Comparison of ENCODE assay signal across 1 cellular context in the genomic region with DNA sequence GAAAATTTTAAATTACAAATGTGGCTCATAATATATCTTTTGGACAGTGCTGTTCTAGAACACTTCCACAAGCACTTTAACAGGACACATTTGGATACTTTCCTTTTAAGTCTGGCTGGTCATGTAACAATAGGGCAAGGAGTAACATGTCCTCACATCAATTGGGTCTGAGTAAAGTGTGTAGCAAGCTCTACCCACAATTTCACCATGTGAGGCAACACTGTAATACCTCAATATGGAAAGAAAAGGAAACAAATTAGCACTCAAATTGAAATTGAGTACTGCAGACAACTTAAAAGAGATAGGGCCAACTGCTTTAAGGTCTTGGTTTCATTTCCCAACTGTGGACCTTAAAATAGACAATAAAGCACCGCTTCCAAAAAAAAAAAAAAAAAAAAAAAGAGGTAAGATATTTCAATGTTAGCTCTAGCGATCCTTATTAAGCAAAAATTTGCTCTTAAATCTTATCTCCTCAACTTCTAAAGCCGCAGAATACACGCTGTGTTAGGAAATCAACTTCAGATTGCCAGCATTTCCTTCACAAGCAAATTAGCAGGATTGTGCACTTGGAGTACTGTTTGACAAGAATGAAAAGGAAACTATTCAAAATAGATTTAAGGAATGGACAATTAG.
TF ChIP-seq lines count a peak whose summit lies in the region.

No MANE protein-coding gene starts in this region.

TF ChIP-seq in GM12878, 131 proteins besides CTCF, POLR2A, EP300 and RAD21 (continued from another document):
- TF ChIP-seq NR2C1 (IDR thresholded peaks at IDR 0.05), result no peak
- TF ChIP-seq ETV6 (conservative IDR thresholded peaks at IDR 0.05 in 1 of 2, IDR thresholded peaks at IDR 0.05 in 1 of 2; ENCODE audit: borderline replicate concordance in 1 of 2, low read depth in 1 of 2), result peak in 1 of 2 experiments; percentile 20; a peak in 1 of 4 replicates
- no peak for TF ChIP-seq RFX5 (IDR thresholded peaks at IDR 0.05; ENCODE audit: low read depth, low read length)
- no peak for TF ChIP-seq YBX1 (IDR thresholded peaks at IDR 0.05)
- no peak for TF ChIP-seq WRNIP1 (IDR thresholded peaks at IDR 0.05; ENCODE audit: borderline replicate concordance, low read depth, low read length)
- no peak for TF ChIP-seq RELA (IDR thresholded peaks at IDR 0.05; ENCODE audit: borderline replicate concordance, partially characterized antibody)
- TF ChIP-seq ZZZ3 (IDR thresholded peaks at IDR 0.05; ENCODE audit: control insufficient read depth, insufficient read length, low read depth), result no peak
- TF ChIP-seq MEF2A (IDR thresholded peaks at IDR 0.05; ENCODE audit: insufficient read depth, low read depth, low read length), result 0 out of 2 replicates have a peak, but pooled peaks have one; percentile 44
- TF ChIP-seq, protein P1, sequence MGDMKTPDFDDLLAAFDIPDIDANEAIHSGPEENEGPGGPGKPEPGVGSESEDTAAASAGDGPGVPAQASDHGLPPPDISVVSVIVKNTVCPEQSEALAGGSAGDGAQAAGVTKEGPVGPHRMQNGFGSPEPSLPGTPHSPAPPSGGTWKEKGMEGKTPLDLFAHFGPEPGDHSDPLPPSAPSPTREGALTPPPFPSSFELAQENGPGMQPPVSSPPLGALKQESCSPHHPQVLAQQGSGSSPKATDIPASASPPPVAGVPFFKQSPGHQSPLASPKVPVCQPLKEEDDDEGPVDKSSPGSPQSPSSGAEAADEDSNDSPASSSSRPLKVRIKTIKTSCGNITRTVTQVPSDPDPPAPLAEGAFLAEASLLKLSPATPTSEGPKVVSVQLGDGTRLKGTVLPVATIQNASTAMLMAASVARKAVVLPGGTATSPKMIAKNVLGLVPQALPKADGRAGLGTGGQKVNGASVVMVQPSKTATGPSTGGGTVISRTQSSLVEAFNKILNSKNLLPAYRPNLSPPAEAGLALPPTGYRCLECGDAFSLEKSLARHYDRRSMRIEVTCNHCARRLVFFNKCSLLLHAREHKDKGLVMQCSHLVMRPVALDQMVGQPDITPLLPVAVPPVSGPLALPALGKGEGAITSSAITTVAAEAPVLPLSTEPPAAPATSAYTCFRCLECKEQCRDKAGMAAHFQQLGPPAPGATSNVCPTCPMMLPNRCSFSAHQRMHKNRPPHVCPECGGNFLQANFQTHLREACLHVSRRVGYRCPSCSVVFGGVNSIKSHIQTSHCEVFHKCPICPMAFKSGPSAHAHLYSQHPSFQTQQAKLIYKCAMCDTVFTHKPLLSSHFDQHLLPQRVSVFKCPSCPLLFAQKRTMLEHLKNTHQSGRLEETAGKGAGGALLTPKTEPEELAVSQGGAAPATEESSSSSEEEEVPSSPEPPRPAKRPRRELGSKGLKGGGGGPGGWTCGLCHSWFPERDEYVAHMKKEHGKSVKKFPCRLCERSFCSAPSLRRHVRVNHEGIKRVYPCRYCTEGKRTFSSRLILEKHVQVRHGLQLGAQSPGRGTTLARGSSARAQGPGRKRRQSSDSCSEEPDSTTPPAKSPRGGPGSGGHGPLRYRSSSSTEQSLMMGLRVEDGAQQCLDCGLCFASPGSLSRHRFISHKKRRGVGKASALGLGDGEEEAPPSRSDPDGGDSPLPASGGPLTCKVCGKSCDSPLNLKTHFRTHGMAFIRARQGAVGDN (IDR thresholded peaks at IDR 0.05), result no peak
- no peak for TF ChIP-seq MXI1 (IDR thresholded peaks at IDR 0.05; ENCODE audit: low read depth, low read length)
- no peak for TF ChIP-seq CBX3 (IDR thresholded peaks at IDR 0.05; ENCODE audit: borderline replicate concordance, low read depth)
- TF ChIP-seq, protein P2, sequence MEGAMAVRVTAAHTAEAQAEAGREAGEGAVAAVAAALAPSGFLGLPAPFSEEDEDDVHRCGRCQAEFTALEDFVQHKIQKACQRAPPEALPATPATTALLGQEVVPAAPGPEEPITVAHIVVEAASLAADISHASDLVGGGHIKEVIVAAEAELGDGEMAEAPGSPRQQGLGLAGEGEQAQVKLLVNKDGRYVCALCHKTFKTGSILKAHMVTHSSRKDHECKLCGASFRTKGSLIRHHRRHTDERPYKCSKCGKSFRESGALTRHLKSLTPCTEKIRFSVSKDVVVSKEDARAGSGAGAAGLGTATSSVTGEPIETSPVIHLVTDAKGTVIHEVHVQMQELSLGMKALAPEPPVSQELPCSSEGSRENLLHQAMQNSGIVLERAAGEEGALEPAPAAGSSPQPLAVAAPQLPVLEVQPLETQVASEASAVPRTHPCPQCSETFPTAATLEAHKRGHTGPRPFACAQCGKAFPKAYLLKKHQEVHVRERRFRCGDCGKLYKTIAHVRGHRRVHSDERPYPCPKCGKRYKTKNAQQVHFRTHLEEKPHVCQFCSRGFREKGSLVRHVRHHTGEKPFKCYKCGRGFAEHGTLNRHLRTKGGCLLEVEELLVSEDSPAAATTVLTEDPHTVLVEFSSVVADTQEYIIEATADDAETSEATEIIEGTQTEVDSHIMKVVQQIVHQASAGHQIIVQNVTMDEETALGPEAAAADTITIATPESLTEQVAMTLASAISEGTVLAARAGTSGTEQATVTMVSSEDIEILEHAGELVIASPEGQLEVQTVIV (IDR thresholded peaks at IDR 0.05; ENCODE audit: borderline replicate concordance, partially characterized antibody), result no peak
- TF ChIP-seq MTA3 (IDR thresholded peaks at IDR 0.05; ENCODE audit: borderline replicate concordance, low read length), result no peak
- no peak for TF ChIP-seq NR2F1 (conservative IDR thresholded peaks at IDR 0.05)
- no peak for TF ChIP-seq NFXL1 (IDR thresholded peaks at IDR 0.05; ENCODE audit: borderline replicate concordance)
- TF ChIP-seq, protein P3, sequence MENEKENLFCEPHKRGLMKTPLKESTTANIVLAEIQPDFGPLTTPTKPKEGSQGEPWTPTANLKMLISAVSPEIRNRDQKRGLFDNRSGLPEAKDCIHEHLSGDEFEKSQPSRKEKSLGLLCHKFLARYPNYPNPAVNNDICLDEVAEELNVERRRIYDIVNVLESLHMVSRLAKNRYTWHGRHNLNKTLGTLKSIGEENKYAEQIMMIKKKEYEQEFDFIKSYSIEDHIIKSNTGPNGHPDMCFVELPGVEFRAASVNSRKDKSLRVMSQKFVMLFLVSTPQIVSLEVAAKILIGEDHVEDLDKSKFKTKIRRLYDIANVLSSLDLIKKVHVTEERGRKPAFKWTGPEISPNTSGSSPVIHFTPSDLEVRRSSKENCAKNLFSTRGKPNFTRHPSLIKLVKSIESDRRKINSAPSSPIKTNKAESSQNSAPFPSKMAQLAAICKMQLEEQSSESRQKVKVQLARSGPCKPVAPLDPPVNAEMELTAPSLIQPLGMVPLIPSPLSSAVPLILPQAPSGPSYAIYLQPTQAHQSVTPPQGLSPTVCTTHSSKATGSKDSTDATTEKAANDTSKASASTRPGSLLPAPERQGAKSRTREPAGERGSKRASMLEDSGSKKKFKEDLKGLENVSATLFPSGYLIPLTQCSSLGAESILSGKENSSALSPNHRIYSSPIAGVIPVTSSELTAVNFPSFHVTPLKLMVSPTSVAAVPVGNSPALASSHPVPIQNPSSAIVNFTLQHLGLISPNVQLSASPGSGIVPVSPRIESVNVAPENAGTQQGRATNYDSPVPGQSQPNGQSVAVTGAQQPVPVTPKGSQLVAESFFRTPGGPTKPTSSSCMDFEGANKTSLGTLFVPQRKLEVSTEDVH (IDR thresholded peaks at IDR 0.05; ENCODE audit: low read depth, partially characterized antibody), result no peak
- TF ChIP-seq MYB (IDR thresholded peaks at IDR 0.05; ENCODE audit: borderline replicate concordance, low read depth, low read length), result no peak
- TF ChIP-seq SPI1 (IDR thresholded peaks at IDR 0.05; ENCODE audit: borderline replicate concordance, insufficient read depth, low read depth, low read length), result no peak
- TF ChIP-seq, protein P4, sequence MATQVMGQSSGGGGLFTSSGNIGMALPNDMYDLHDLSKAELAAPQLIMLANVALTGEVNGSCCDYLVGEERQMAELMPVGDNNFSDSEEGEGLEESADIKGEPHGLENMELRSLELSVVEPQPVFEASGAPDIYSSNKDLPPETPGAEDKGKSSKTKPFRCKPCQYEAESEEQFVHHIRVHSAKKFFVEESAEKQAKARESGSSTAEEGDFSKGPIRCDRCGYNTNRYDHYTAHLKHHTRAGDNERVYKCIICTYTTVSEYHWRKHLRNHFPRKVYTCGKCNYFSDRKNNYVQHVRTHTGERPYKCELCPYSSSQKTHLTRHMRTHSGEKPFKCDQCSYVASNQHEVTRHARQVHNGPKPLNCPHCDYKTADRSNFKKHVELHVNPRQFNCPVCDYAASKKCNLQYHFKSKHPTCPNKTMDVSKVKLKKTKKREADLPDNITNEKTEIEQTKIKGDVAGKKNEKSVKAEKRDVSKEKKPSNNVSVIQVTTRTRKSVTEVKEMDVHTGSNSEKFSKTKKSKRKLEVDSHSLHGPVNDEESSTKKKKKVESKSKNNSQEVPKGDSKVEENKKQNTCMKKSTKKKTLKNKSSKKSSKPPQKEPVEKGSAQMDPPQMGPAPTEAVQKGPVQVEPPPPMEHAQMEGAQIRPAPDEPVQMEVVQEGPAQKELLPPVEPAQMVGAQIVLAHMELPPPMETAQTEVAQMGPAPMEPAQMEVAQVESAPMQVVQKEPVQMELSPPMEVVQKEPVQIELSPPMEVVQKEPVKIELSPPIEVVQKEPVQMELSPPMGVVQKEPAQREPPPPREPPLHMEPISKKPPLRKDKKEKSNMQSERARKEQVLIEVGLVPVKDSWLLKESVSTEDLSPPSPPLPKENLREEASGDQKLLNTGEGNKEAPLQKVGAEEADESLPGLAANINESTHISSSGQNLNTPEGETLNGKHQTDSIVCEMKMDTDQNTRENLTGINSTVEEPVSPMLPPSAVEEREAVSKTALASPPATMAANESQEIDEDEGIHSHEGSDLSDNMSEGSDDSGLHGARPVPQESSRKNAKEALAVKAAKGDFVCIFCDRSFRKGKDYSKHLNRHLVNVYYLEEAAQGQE (IDR thresholded peaks at IDR 0.05; ENCODE audit: low read depth, low read length), result no peak
- TF ChIP-seq, protein P5, sequence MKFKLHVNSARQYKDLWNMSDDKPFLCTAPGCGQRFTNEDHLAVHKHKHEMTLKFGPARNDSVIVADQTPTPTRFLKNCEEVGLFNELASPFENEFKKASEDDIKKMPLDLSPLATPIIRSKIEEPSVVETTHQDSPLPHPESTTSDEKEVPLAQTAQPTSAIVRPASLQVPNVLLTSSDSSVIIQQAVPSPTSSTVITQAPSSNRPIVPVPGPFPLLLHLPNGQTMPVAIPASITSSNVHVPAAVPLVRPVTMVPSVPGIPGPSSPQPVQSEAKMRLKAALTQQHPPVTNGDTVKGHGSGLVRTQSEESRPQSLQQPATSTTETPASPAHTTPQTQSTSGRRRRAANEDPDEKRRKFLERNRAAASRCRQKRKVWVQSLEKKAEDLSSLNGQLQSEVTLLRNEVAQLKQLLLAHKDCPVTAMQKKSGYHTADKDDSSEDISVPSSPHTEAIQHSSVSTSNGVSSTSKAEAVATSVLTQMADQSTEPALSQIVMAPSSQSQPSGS (IDR thresholded peaks at IDR 0.05; ENCODE audit: low read length), result no peak
- TF ChIP-seq JUNB (IDR thresholded peaks at IDR 0.05), result no peak; the same call in 1 of the 2 replicates
- TF ChIP-seq, protein P6, sequence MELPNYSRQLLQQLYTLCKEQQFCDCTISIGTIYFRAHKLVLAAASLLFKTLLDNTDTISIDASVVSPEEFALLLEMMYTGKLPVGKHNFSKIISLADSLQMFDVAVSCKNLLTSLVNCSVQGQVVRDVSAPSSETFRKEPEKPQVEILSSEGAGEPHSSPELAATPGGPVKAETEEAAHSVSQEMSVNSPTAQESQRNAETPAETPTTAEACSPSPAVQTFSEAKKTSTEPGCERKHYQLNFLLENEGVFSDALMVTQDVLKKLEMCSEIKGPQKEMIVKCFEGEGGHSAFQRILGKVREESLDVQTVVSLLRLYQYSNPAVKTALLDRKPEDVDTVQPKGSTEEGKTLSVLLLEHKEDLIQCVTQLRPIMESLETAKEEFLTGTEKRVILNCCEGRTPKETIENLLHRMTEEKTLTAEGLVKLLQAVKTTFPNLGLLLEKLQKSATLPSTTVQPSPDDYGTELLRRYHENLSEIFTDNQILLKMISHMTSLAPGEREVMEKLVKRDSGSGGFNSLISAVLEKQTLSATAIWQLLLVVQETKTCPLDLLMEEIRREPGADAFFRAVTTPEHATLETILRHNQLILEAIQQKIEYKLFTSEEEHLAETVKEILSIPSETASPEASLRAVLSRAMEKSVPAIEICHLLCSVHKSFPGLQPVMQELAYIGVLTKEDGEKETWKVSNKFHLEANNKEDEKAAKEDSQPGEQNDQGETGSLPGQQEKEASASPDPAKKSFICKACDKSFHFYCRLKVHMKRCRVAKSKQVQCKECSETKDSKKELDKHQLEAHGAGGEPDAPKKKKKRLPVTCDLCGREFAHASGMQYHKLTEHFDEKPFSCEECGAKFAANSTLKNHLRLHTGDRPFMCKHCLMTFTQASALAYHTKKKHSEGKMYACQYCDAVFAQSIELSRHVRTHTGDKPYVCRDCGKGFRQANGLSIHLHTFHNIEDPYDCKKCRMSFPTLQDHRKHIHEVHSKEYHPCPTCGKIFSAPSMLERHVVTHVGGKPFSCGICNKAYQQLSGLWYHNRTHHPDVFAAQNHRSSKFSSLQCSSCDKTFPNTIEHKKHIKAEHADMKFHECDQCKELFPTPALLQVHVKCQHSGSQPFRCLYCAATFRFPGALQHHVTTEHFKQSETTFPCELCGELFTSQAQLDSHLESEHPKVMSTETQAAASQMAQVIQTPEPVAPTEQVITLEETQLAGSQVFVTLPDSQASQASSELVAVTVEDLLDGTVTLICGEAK (IDR thresholded peaks at IDR 0.05; ENCODE audit: borderline replicate concordance), result peak; percentile 69; the same call in 1 of the 2 replicates
- TF ChIP-seq ZNF207 (IDR thresholded peaks at IDR 0.05; ENCODE audit: borderline replicate concordance), result no peak
- no peak for TF ChIP-seq GABPA (IDR thresholded peaks at IDR 0.05; ENCODE audit: low read depth)
- TF ChIP-seq POU2F2 (IDR thresholded peaks at IDR 0.05; ENCODE audit: borderline replicate concordance, low read depth, low read length), result no peak
- TF ChIP-seq RAD51 (IDR thresholded peaks at IDR 0.05), result 0 out of 2 replicates have a peak, but pooled peaks have one; percentile 17
- no peak for TF ChIP-seq PML (IDR thresholded peaks at IDR 0.05; ENCODE audit: low read length)
- no peak for TF ChIP-seq SMC3 (IDR thresholded peaks at IDR 0.05; ENCODE audit: borderline replicate concordance, low read length)
- TF ChIP-seq FOS (IDR thresholded peaks at IDR 0.05; ENCODE audit: borderline replicate concordance, extremely low read depth, insufficient read length), result no peak
- no peak for TF ChIP-seq RBBP5 (conservative IDR thresholded peaks at IDR 0.05)
- no peak for TF ChIP-seq EGR1 (IDR thresholded peaks at IDR 0.05; ENCODE audit: borderline replicate concordance in 1 of 2, low read depth in 2 of 2, low read length in 2 of 2)
- no peak for TF ChIP-seq TAF1 (IDR thresholded peaks at IDR 0.05; ENCODE audit: borderline replicate concordance, low read depth, low read length)
- peak; percentile 42 for TF ChIP-seq IKZF1 (conservative IDR thresholded peaks at IDR 0.05)
- no peak for TF ChIP-seq SUZ12 (IDR thresholded peaks at IDR 0.05; ENCODE audit: unreplicated experiment)
- TF ChIP-seq ZBED1 (IDR thresholded peaks at IDR 0.05; ENCODE audit: borderline replicate concordance), result no peak
- TF ChIP-seq NBN (IDR thresholded peaks at IDR 0.05), result no peak
- TF ChIP-seq GATAD2B (conservative IDR thresholded peaks at IDR 0.05; ENCODE audit: low read depth), result no peak
- no peak; the same call in 1 of the 2 replicates for TF ChIP-seq JUND (IDR thresholded peaks at IDR 0.05; ENCODE audit: low read depth, low read length)
- TF ChIP-seq, protein P7, sequence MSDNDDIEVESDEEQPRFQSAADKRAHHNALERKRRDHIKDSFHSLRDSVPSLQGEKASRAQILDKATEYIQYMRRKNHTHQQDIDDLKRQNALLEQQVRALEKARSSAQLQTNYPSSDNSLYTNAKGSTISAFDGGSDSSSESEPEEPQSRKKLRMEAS (IDR thresholded peaks at IDR 0.05; ENCODE audit: low read depth, low read length), result no peak
